In genomic region chr1:32870615-32871363, GRCh38 we compare ENCODE assay signal across 8 cellular contexts. TPM values are rescaled to one million over a fixed set of nuclear protein-coding genes. Genes with fewer than 3 reads are reported as not detected.
A peak's percentile ranks its signal among the peaks of the same experiment; 100 is the strongest.
DNase-seq lines count a peak whose midpoint lies in the region; ATAC-seq and TF ChIP-seq lines count a peak whose summit lies in the region.

TSS of gene FNDC5 (minus strand) at chr1:32870912.

- TF ChIP-seq CTCF in smooth muscle cell (IDR thresholded peaks at IDR 0.05; ENCODE audit: borderline replicate concordance, insufficient read depth, poor library complexity, severe bottlenecking), result no peak

- H3K9ac ChIP-seq in smooth muscle cell (ENCODE audit: low read depth), result no peak within 1 kb of the TSS

- H3K4me1 ChIP-seq in smooth muscle cell (ENCODE audit: low read depth), result peaks cover 14% of the 10 kb centered on the region

- H4K20me1 ChIP-seq in smooth muscle cell (ENCODE audit: low read depth), result no peaks in the 10 kb centered on the region

- H3F3A ChIP-seq in smooth muscle cell (ENCODE audit: low read depth), result no peaks in the 10 kb centered on the region

- H3K9me3 ChIP-seq in iPS-18c (ENCODE audit: control insufficient read depth, insufficient read depth, low read length) (no peaks in the 10 kb centered on the region), smooth muscle cell (replicated peaks; ENCODE audit: low read depth) (no peaks in the 10 kb centered on the region)

- no peak for ATAC-seq in HG02798 (IDR thresholded peaks at IDR 0.05; ENCODE audit: poor library complexity, unreplicated experiment)

- H3K4me3 ChIP-seq in iPS-18c (ENCODE audit: insufficient read depth, low read depth, low read length) (peak within 1 kb of the TSS; percentile 57), smooth muscle cell (peak within 1 kb of the TSS; percentile 48)

- peak; percentile 66 for DNase-seq in NCI-H2227 (lab: John Stamatoyannopoulos, UW; ENCODE audit: unreplicated experiment)
- no peak for DNase-seq in NCI-H2227 treated with DMSO at 0.1 percent for 48 hours (lab: John Stamatoyannopoulos, UW)
- no peak for DNase-seq in smooth muscle cell (lab: John Stamatoyannopoulos, UW; ENCODE audit: unreplicated experiment)
- DNase-seq in DMS114 treated with DMSO at 0.1 percent for 48 hours (lab: John Stamatoyannopoulos, UW; ENCODE audit: unreplicated experiment), result no peak
- DNase-seq in stimulated activated CD4-positive, alpha-beta T cell treated with anti-CD3 and anti-CD28 coated beads, Interleukin-4, amount 100 ng/mL, for 24 hours, result no peak

- peak within 1 kb of the TSS; percentile 64 for H3K27ac ChIP-seq in angular gyrus (ENCODE audit: low read depth, low read length)
- no peak within 1 kb of the TSS for H3K27ac ChIP-seq in smooth muscle cell (ENCODE audit: low read depth)

- H2AFZ ChIP-seq in smooth muscle cell (ENCODE audit: low read depth), result no peak within 1 kb of the TSS

- no peaks in the 10 kb centered on the region for H3K79me2 ChIP-seq in smooth muscle cell (ENCODE audit: low read depth)

- H3K4me2 ChIP-seq in smooth muscle cell, result peak within 1 kb of the TSS; percentile 86

- no peaks in the 10 kb centered on the region for H3K36me3 ChIP-seq in smooth muscle cell (ENCODE audit: low read depth)

- WGBS in smooth muscle cell (ENCODE audit: low lambda C conversion rate), result 7% methylated on average over 22 of the region's 99 CpGs

- peaks cover 24% of the 10 kb centered on the region for H3K27me3 ChIP-seq in smooth muscle cell (ENCODE audit: low read depth)

RNA-seq across cellular contexts. Expression of gene FNDC5, which starts in this region (rescaled TPM):
- total RNA-seq in smooth muscle cell, result not detected in 2 replicates
- polyA plus RNA-seq in smooth muscle cell, result not detected in 2 replicates
